In genomic region chr10:110176122-110176521, GRCh38 we compare ENCODE assay signal across 16 cellular contexts. TPM values are rescaled to one million over a fixed set of nuclear protein-coding genes. Genes with fewer than 3 reads are reported as not detected.
DNase-seq lines count a peak whose midpoint lies in the region; ATAC-seq and TF ChIP-seq lines count a peak whose summit lies in the region.
"Had no signal": no experiment of that assay in that cellular context is flagged by ENCODE, and none has a peak within 500 bp of the region (broad histone marks: within the 10 kb centered on the region; RNA-seq: fewer than 3 reads in every experiment).

No MANE protein-coding gene starts in this region.

- H3K4me3 Mint-ChIP-seq in activated naive CD8-positive, alpha-beta T cell treated with anti-CD3 and anti-CD28 coated beads for 36 hours = no peak overlapping the region
- no peak overlapping the region for H3K4me3 Mint-ChIP-seq in activated naive CD8-positive, alpha-beta T cell treated with anti-CD3 and anti-CD28 coated beads, Interleukin-2, amount 50 U/mL, for 24 hours
- H3K4me3 Mint-ChIP-seq in type B pancreatic cell = no peak overlapping the region
- H3K4me3 Mint-ChIP-seq: activated T-helper 17 cell treated with anti-CD3 and anti-CD28 coated beads, Interleukin-2, amount 50 U/mL, for 72 hours had no signal

- H3K4me1 ChIP-seq in iPS-20b (ENCODE audit: insufficient read depth, low read length) = peaks cover 25% of the 10 kb centered on the region
- H3K4me1 ChIP-seq: vagina had no signal

- H3K9me3 ChIP-seq in iPS-20b (ENCODE audit: insufficient read depth, low read depth, low read length) = no peaks in the 10 kb centered on the region
- H3K9me3 ChIP-seq: A549, vagina had no signal

- no peak for TF ChIP-seq CTCF in type B pancreatic cell (conservative IDR thresholded peaks at IDR 0.05)

- peaks cover 4% of the 10 kb centered on the region for H3K4me1 Mint-ChIP-seq in activated naive CD8-positive, alpha-beta T cell treated with anti-CD3 and anti-CD28 coated beads for 36 hours
- peaks cover 4% of the 10 kb centered on the region for H3K4me1 Mint-ChIP-seq in activated naive CD8-positive, alpha-beta T cell treated with anti-CD3 and anti-CD28 coated beads, Interleukin-2, amount 50 U/mL, for 24 hours
- peaks cover 4% of the 10 kb centered on the region for H3K4me1 Mint-ChIP-seq in type B pancreatic cell (ENCODE audit: unreplicated experiment)

- peaks cover 79% of the 10 kb centered on the region for H3K27me3 Mint-ChIP-seq in activated naive CD8-positive, alpha-beta T cell treated with anti-CD3 and anti-CD28 coated beads for 36 hours
- H3K27me3 Mint-ChIP-seq in activated naive CD8-positive, alpha-beta T cell treated with anti-CD3 and anti-CD28 coated beads, Interleukin-2, amount 50 U/mL, for 24 hours = peaks cover 62% of the 10 kb centered on the region
- H3K27me3 Mint-ChIP-seq in type B pancreatic cell = peaks cover 7% of the 10 kb centered on the region

- DNase-seq in activated naive CD8-positive, alpha-beta T cell treated with anti-CD3 and anti-CD28 coated beads for 36 hours = no peak
- no peak for DNase-seq in activated naive CD8-positive, alpha-beta T cell treated with anti-CD3 and anti-CD28 coated beads, Interleukin-2, amount 50 U/mL, for 24 hours
- DNase-seq in dermis blood vessel endothelial cell (peak; percentile 20), type B pancreatic cell (ENCODE audit: extremely low spot score, unreplicated experiment) (peak; percentile 37), globus pallidus (ENCODE audit: low spot score) (no peak)
- DNase-seq in stimulated activated naive CD4-positive, alpha-beta T cell (lab: John Stamatoyannopoulos, UW) = no peak
- DNase-seq: C1 segment of cervical spinal cord, NCI-H1105, NCI-H2081, NCI-H446 treated with DMSO at 0.1 percent for 48 hours, T1000 had no signal

- peaks cover 70% of the 10 kb centered on the region for H3K27me3 ChIP-seq in iPS-20b (ENCODE audit: insufficient read depth, low read length)
- H3K27me3 ChIP-seq: vagina had no signal

- no peak overlapping the region for H3K27ac ChIP-seq in iPS-20b (ENCODE audit: low read length)
- H3K27ac ChIP-seq: A549, vagina had no signal

- no peaks in the 10 kb centered on the region for H3K36me3 Mint-ChIP-seq in activated naive CD8-positive, alpha-beta T cell treated with anti-CD3 and anti-CD28 coated beads for 36 hours
- H3K36me3 Mint-ChIP-seq in activated naive CD8-positive, alpha-beta T cell treated with anti-CD3 and anti-CD28 coated beads, Interleukin-2, amount 50 U/mL, for 24 hours (ENCODE audit: low read depth) = no peaks in the 10 kb centered on the region
- H3K36me3 Mint-ChIP-seq in type B pancreatic cell = no peaks in the 10 kb centered on the region

- no peaks in the 10 kb centered on the region for H3K36me3 ChIP-seq in iPS-20b (ENCODE audit: insufficient read depth, low read depth, low read length)
- H3K36me3 ChIP-seq: vagina had no signal

- H3K9me3 Mint-ChIP-seq in activated naive CD8-positive, alpha-beta T cell treated with anti-CD3 and anti-CD28 coated beads for 36 hours = no peaks in the 10 kb centered on the region
- no peaks in the 10 kb centered on the region for H3K9me3 Mint-ChIP-seq in activated naive CD8-positive, alpha-beta T cell treated with anti-CD3 and anti-CD28 coated beads, Interleukin-2, amount 50 U/mL, for 24 hours
- no peaks in the 10 kb centered on the region for H3K9me3 Mint-ChIP-seq in type B pancreatic cell
- H3K9me3 Mint-ChIP-seq: activated T-helper 17 cell treated with anti-CD3 and anti-CD28 coated beads, Interleukin-2, amount 50 U/mL, for 72 hours had no signal

- ATAC-seq in activated naive CD8-positive, alpha-beta T cell treated with anti-CD3 and anti-CD28 coated beads, Interleukin-2, amount 50 U/mL, for 24 hours = no peak
- ATAC-seq in GM21529 (IDR thresholded peaks at IDR 0.05; ENCODE audit: unreplicated experiment) = no peak
- ATAC-seq: A549; activated T-helper 17 cell treated with anti-CD3 and anti-CD28 coated beads, Interleukin-2, amount 50 U/mL, for 72 hours had no signal

- H3K9ac ChIP-seq in iPS-20b (ENCODE audit: low read depth, low read length) = 0 out of 2 replicates have a peak overlapping the region, but pooled peaks have one; percentile 21

- peak overlapping the region; percentile 36; the same call in 1 of the 2 replicates for H3K4me3 ChIP-seq in iPS-20b (ENCODE audit: low read length)
- H3K4me3 ChIP-seq: A549, vagina had no signal

- H3K27ac Mint-ChIP-seq in activated naive CD8-positive, alpha-beta T cell treated with anti-CD3 and anti-CD28 coated beads for 36 hours = peak overlapping the region; percentile 25
- H3K27ac Mint-ChIP-seq in activated naive CD8-positive, alpha-beta T cell treated with anti-CD3 and anti-CD28 coated beads, Interleukin-2, amount 50 U/mL, for 24 hours = no peak overlapping the region
- no peak overlapping the region for H3K27ac Mint-ChIP-seq in type B pancreatic cell
- H3K27ac Mint-ChIP-seq: activated T-helper 17 cell treated with anti-CD3 and anti-CD28 coated beads, Interleukin-2, amount 50 U/mL, for 72 hours had no signal

RNA-seq across cellular contexts. Expression of gene MXI1, which starts 31.3 kb away (rescaled TPM):
- total RNA-seq in activated naive CD8-positive, alpha-beta T cell treated with anti-CD3 and anti-CD28 coated beads for 36 hours = 10 to 100 TPM; 24.4 to 26.7 TPM
- total RNA-seq in dermis blood vessel endothelial cell (9.3 and 9.5 TPM in 2 replicates), type B pancreatic cell (ENCODE audit: low replicate concordance) (17.8 and 34.7 TPM in 2 replicates)

Comparison
In these comparisons a context has a peak if more than half of its experiments do, and no peak if none do; other contexts are left out.
1. DNase-seq: peak in dermis blood vessel endothelial cell (single experiment) and type B pancreatic cell (single experiment); none in activated naive CD8-positive, alpha-beta T cell treated with anti-CD3 and anti-CD28 coated beads for 36 hours (single experiment), activated naive CD8-positive, alpha-beta T cell treated with anti-CD3 and anti-CD28 coated beads, Interleukin-2, amount 50 U/mL, for 24 hours (single experiment), stimulated activated naive CD4-positive, alpha-beta T cell (0 of 6) and globus pallidus (single experiment).